1 cellular context compared by ENCODE assay signal in genomic region chr22:39463931-39464390, GRCh38.
TF ChIP-seq lines count a peak whose summit lies in the region.

No MANE protein-coding gene starts in this region.

TF ChIP-seq in H1, 55 proteins besides CTCF, POLR2A, EP300 and RAD21:
- TF ChIP-seq SP2 (IDR thresholded peaks at IDR 0.05; ENCODE audit: low read length) = no peak
- no peak for TF ChIP-seq BRCA1 (IDR thresholded peaks at IDR 0.05; ENCODE audit: low read depth, low read length)
- no peak for TF ChIP-seq KDM1A (IDR thresholded peaks at IDR 0.05; ENCODE audit: borderline replicate concordance, low read length)
- TF ChIP-seq POU5F1 (IDR thresholded peaks at IDR 0.05; ENCODE audit: low read depth, low read length) = no peak
- TF ChIP-seq JUND (IDR thresholded peaks at IDR 0.05; ENCODE audit: low read length) = no peak
- TF ChIP-seq ZNF274 (IDR thresholded peaks at IDR 0.05; ENCODE audit: borderline replicate concordance, extremely low read depth, low read length) = no peak
TF ChIP-seq in H1: peak in this region for 0.
